5 cellular contexts compared by ENCODE assay signal in the genomic region with DNA sequence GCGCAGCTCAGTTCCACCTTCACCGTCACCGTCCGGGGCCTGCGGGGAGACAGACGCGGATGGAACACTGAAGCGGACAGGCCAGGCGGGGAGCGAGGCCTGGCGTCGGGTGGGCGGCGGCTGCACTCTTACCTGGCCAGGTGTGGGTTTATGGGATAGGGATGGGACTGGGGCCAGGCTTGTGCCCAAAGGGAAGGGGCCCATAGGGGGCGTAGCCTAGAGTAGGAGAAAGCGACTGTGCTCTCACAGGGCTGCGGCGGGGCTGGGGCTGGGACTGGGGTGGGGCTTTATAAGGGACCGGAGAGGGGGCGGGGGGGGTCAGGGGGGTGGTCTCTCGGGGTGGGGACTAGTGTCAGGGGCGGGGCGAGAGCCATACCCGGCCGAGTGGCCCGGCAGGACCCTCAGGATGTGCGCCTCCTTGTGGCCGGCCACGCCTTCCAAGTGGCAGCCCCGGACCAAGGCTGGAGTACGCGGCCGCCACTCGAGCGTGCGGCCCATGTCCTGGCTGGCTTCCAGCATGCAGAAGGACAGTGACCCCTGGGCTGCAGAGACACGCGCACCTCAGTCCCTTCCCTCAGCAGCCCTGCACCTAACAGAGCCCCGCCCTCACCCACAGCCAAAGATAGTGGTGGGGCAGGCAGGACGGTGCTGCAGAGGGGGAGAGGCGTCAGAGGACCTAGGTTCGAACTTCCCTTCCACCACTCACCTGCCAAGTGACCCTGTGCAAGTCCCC. TPM values are rescaled to one million over a fixed set of nuclear protein-coding genes. Genes with fewer than 3 reads are reported as not detected.
A peak's percentile ranks its signal among the peaks of the same experiment; 100 is the strongest.
DNase-seq lines count a peak whose midpoint lies in the region; TF ChIP-seq lines count a peak whose summit lies in the region.

No MANE protein-coding gene starts in this region.

- no peaks in the 10 kb centered on the region for H4K20me1 ChIP-seq in MM.1S (ENCODE audit: insufficient read depth, low read length)

- H3K4me1 ChIP-seq in MM.1S (ENCODE audit: low read length), result no peaks in the 10 kb centered on the region

- no peaks in the 10 kb centered on the region; the same call in 1 of the 2 replicates for H3K27me3 ChIP-seq in MM.1S (replicated peaks; ENCODE audit: insufficient read depth, low read length)

- H2AFZ ChIP-seq in MM.1S (ENCODE audit: low read length), result no peak overlapping the region

- H3K9me3 ChIP-seq in MM.1S (replicated peaks; ENCODE audit: insufficient read depth, low read length), result no peaks in the 10 kb centered on the region

- H3K4me3 ChIP-seq in MM.1S (ENCODE audit: low read length) (no peak overlapping the region), epithelial cell of proximal tubule (ENCODE audit: low read depth, low read length) (no peak overlapping the region)

- H3K9me2 ChIP-seq in MM.1S (replicated peaks; ENCODE audit: insufficient read depth, low read length), result no peaks in the 10 kb centered on the region

- DNase-seq in MM.1S, result no peak
- no peak for DNase-seq in epithelial cell of proximal tubule (ENCODE audit: low read depth)
- peak; percentile 44 for DNase-seq in stimulated activated CD8-positive, alpha-beta memory T cell treated with anti-CD3 and anti-CD28 coated beads, Interleukin-4, amount 100 ng/mL, for 48 hours
- no peak for DNase-seq in NCI-H2081 treated with DMSO at 0.1 percent for 48 hours (lab: John Stamatoyannopoulos, UW)
- no peak for DNase-seq in occipital lobe (lab: John Stamatoyannopoulos, UW)

- 0 out of 2 replicates have a peak, but pooled peaks cover 3% of the 10 kb centered on the region for H3F3A ChIP-seq in MM.1S (ENCODE audit: insufficient read depth, low read length)

- H3K4me2 ChIP-seq in MM.1S (ENCODE audit: low read depth, low read length), result no peak overlapping the region

- H3K36me3 ChIP-seq in MM.1S (replicated peaks; ENCODE audit: insufficient read depth, low read length), result no peaks in the 10 kb centered on the region

- no peak overlapping the region for H3K9ac ChIP-seq in MM.1S (ENCODE audit: low read length)

- H3K79me2 ChIP-seq in MM.1S (ENCODE audit: low read length), result no peaks in the 10 kb centered on the region

- H3K27ac ChIP-seq in MM.1S (ENCODE audit: low read length), result no peak overlapping the region

- TF ChIP-seq CTCF in MM.1S (IDR thresholded peaks at IDR 0.05; ENCODE audit: low read length), result peak; percentile 29
- TF ChIP-seq CTCF in epithelial cell of proximal tubule (conservative IDR thresholded peaks at IDR 0.05; ENCODE audit: low read depth, low read length), result peak; percentile 44

RNA-seq across cellular contexts. Expression of a gene that starts 22.8 kb away (rescaled TPM):
- total RNA-seq in epithelial cell of proximal tubule (104 and 132 TPM in 2 replicates), occipital lobe (18.1 TPM)

RNA-seq across cellular contexts. Expression of a gene that starts 29.0 kb away (rescaled TPM):
- total RNA-seq in epithelial cell of proximal tubule (5.0 and 10.6 TPM in 2 replicates), occipital lobe (0.16 TPM)

RNA-seq across cellular contexts. Expression of a gene that starts 39.7 kb away (rescaled TPM):
- total RNA-seq in epithelial cell of proximal tubule (28.4 and 29.5 TPM in 2 replicates), occipital lobe (45.1 TPM)

RNA-seq across cellular contexts. Expression of a gene that starts 47.0 kb away (rescaled TPM):
- total RNA-seq in epithelial cell of proximal tubule (not detected in 2 replicates), occipital lobe (5.1 TPM)

RNA-seq across cellular contexts. Expression of a gene that starts 52.0 kb away (rescaled TPM):
- total RNA-seq in epithelial cell of proximal tubule (48.1 and 58.3 TPM in 2 replicates), occipital lobe (28.4 TPM)
